In genomic region chr15:41908681-41909461, GRCh38 we compare ENCODE assay signal across 18 cellular contexts. TPM values are rescaled to one million over a fixed set of nuclear protein-coding genes. Genes with fewer than 3 reads are reported as not detected.
DNase-seq lines count a peak whose midpoint lies in the region; ATAC-seq and TF ChIP-seq lines count a peak whose summit lies in the region.
"Had no signal": no experiment of that assay in that cellular context is flagged by ENCODE, and none has a peak within 500 bp of the region (broad histone marks: within the 10 kb centered on the region; RNA-seq: fewer than 3 reads in every experiment).

No MANE protein-coding gene starts in this region.

- peak overlapping the region; percentile 67 for H3K27ac ChIP-seq in right cardiac atrium (ENCODE audit: low read length)
- H3K27ac ChIP-seq in stomach: peak overlapping the region; percentile 3 to 75 (median 66)
- no peak overlapping the region for H3K27ac ChIP-seq in thyroid gland
- H3K27ac ChIP-seq: BLaER1 treated with 17β-estradiol and CSF1 and Interleukin-3, amounts not matched to agents 10 nM and 100 nM had no signal

- no peak for TF ChIP-seq CTCF in stomach (IDR thresholded peaks at IDR 0.05)
- no peak for TF ChIP-seq CTCF in thyroid gland (IDR thresholded peaks at IDR 0.05)

- H3K4me1 ChIP-seq in right cardiac atrium (ENCODE audit: control insufficient read depth, insufficient read depth, low read length): peaks cover 8% of the 10 kb centered on the region
- peaks cover 21 to 54% (median 36%) of the 10 kb centered on the region in 4 donors for H3K4me1 ChIP-seq in stomach
- H3K4me1 ChIP-seq in thyroid gland: peaks cover 0 to 5% of the 10 kb centered on the region in 2 donors
- H3K4me1 ChIP-seq: HAP-1 had no signal

- WGBS in right cardiac atrium: 70% methylated on average over 18 of the region's 18 CpGs
- 36 to 72% (median 56%) methylated on average over 15 to 18 of the region's 18 CpGs for WGBS in stomach, 5 donors
- 88 to 91% methylated on average over 13 of the region's 18 CpGs for WGBS in thyroid gland, 2 donors

- ATAC-seq in activated naive CD4-positive, alpha-beta T cell treated with anti-CD3 and anti-CD28 coated beads, Interleukin-2, amount 50 U/mL, for 72 hours: no peak
- ATAC-seq in Right ventricle myocardium inferior (peak; percentile 15), right cardiac atrium (no peak)
- ATAC-seq in stimulated activated naive CD8-positive, alpha-beta T cell treated with anti-CD3 and anti-CD28 coated beads, Interleukin-15, Interleukin-2, amounts not matched to agents 100 U/mL and 50 U/mL, for 24 hours: no peak
- ATAC-seq: GM12878 had no signal

- H3K27me3 ChIP-seq in right cardiac atrium (ENCODE audit: control insufficient read depth, insufficient read depth): no peaks in the 10 kb centered on the region
- no peaks in the 10 kb centered on the region for H3K27me3 ChIP-seq in stomach
- H3K27me3 ChIP-seq in thyroid gland: no peaks in the 10 kb centered on the region
- H3K27me3 ChIP-seq: BLaER1 treated with 17β-estradiol and CSF1 and Interleukin-3, amounts not matched to agents 10 nM and 100 nM had no signal

- TF ChIP-seq EP300 in stomach (IDR thresholded peaks at IDR 0.05): no peak

- H3K9me3 ChIP-seq in right cardiac atrium (ENCODE audit: control insufficient read depth, low read length) (no peaks in the 10 kb centered on the region), stomach (no peaks in the 10 kb centered on the region), thyroid gland (no peaks in the 10 kb centered on the region)
- H3K9me3 ChIP-seq: HAP-1 had no signal

- H3K36me3 ChIP-seq in stomach (peaks cover 11 to 59% (median 48%) of the 10 kb centered on the region in 4 donors), thyroid gland (peaks cover 17 to 22% of the 10 kb centered on the region in 2 donors)

- intact Hi-C loops in Right ventricle myocardium inferior (cut with DNase I): no loop called here
- intact Hi-C loops in right cardiac atrium (cut with DNase I): loop anchor here in 1 of 4 donors (10.0 kb wide), 1 partner anchor 134 kb away; the partner anchor contains the start of gene MAPKBP1
- intact Hi-C loops in stomach (cut with DNase I; ENCODE audit: low total_unique reads): no loop called here
- intact Hi-C loops in thyroid gland (cut with DNase I): no loop called here

- H3K36me3 Mint-ChIP-seq in activated naive CD4-positive, alpha-beta T cell treated with anti-CD3 and anti-CD28 coated beads, Interleukin-2, amount 50 U/mL, for 72 hours: peaks cover 7 to 38% of the 10 kb centered on the region in 2 donors

- H3K9me3 Mint-ChIP-seq in activated naive CD4-positive, alpha-beta T cell treated with anti-CD3 and anti-CD28 coated beads, Interleukin-2, amount 50 U/mL, for 72 hours: no peaks in the 10 kb centered on the region

- H3K27ac Mint-ChIP-seq in activated naive CD4-positive, alpha-beta T cell treated with anti-CD3 and anti-CD28 coated beads, Interleukin-2, amount 50 U/mL, for 72 hours: peak overlapping the region; percentile 44 to 81

- TF ChIP-seq POLR2A in stomach (IDR thresholded peaks at IDR 0.05): no peak
- TF ChIP-seq POLR2A in thyroid gland (IDR thresholded peaks at IDR 0.05): no peak

- DNase-seq in activated naive CD4-positive, alpha-beta T cell treated with anti-CD3 and anti-CD28 coated beads, Interleukin-2, amount 50 U/mL, for 72 hours (ENCODE audit: low spot score in 2 of 2): no peak
- no peak for DNase-seq in activated naive CD4-positive, alpha-beta T cell treated with Interleukin-2 at 50 U/mL for 16 hours
- DNase-seq in Right ventricle myocardium inferior (ENCODE audit: missing footprints) (no peak), right cardiac atrium (peak in 1 of 3 donors; percentile 60), stomach (peak; percentile 55), thyroid gland (no peak), NCI-H146 treated with DMSO at 0.1 percent for 48 hours (lab: John Stamatoyannopoulos, UW; ENCODE audit: unreplicated experiment) (no peak)
- DNase-seq in stimulated activated naive CD8-positive, alpha-beta T cell treated with anti-CD3 and anti-CD28 coated beads, Interleukin-15, Interleukin-2, amounts not matched to agents 100 U/mL and 50 U/mL, for 24 hours: no peak
- DNase-seq: 8988T, Karpas-422, MM.1S, NCI-H1105, NCI-H187, NCI-H2171 treated with DMSO at 0.1 percent for 48 hours, NCI-H524 had no signal

- H3K4me3 ChIP-seq in right cardiac atrium (ENCODE audit: low read length) (no peak overlapping the region), stomach (no peak overlapping the region), thyroid gland (replicated peaks in 1 of 3) (no peak overlapping the region)
- H3K4me3 ChIP-seq: BLaER1 treated with 17β-estradiol and CSF1 and Interleukin-3, amounts not matched to agents 10 nM and 100 nM; GM12878; HAP-1 had no signal

RNA-seq across cellular contexts. Expression of gene SPTBN5, which starts 15.0 kb away (rescaled TPM):
- total RNA-seq in activated naive CD4-positive, alpha-beta T cell treated with anti-CD3 and anti-CD28 coated beads, Interleukin-2, amount 50 U/mL, for 72 hours: 1 to 10 TPM in 1 of 2 donors, under 1 TPM in 1; 0.55 to 1.4 TPM
- total RNA-seq in Right ventricle myocardium inferior (3.5 TPM), right cardiac atrium (1 to 10 TPM; 1.7 to 4.3 (median 3.8) TPM), stomach (1 to 10 TPM in 1 of 5 donors, under 1 TPM in 3, not detected in 1; 0.29 to 4.9 (median 0.80) TPM), thyroid gland (1 to 10 TPM in 3 of 4 donors, under 1 TPM in 1; 0.40 to 2.5 (median 1.8) TPM)
- polyA plus RNA-seq in right cardiac atrium (2.3 TPM), stomach (1 to 10 TPM; 2.6 to 3.2 (median 2.9) TPM)

Comparison
In these comparisons a context has a peak if more than half of its experiments do, and no peak if none do; other contexts are left out.
1. H3K27ac ChIP-seq: peak in right cardiac atrium (single experiment) and stomach (5 of 5); none in thyroid gland (0 of 3).